Comparison of ENCODE assay signal across 8 cellular contexts in the genomic region with DNA sequence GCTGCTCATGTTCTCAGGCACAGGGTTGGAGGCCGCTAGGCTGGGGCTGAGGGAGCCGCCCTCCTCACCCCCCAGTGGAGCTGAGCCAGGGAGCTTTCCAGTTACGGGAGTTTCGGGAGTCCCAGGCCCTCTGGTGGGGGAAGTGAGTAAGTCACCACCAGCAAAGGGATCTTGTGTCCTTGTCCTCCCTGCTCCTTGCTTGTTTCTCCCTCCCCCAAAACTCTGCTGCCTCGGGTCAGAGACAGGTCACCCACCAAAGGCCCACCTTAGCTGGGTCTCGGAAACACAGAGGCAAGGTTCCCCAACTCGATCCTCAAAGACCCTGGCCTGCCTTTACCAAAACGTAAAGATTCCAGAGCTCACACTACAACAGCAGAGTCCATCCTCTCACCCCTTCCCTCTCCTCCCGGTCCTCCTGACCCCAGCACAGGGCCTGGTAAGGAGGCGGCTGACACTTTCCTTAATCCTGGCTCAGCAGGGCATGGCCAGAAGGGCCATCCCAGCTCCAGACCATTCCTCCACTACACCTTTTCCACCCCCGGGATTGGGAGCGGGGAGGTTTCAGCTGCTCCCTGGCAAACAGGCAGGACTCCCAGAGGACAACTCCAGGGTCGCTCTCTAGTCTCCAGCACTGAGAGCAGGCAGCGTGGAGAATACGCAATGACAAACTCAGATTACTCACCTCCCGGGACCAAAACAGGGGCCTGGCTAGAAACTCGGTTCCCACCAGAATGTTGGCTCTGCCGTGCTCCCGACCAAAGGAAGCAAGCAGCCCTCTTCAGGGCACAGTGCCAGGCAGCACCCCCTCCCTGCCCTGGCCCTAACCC.
DNase-seq lines count a peak whose midpoint lies in the region; ATAC-seq and TF ChIP-seq lines count a peak whose summit lies in the region.

No MANE protein-coding gene starts in this region.

- DNase-seq in DMS53 (lab: John Stamatoyannopoulos, UW), result peak; percentile 89
- peak; percentile 58 for DNase-seq in HFFc6
- DNase-seq in NCI-H524 (lab: John Stamatoyannopoulos, UW), result peak; percentile 79 to 82
- DNase-seq in activated T-cell treated with anti-CD3 and anti-CD28 coated beads, Interleukin-2, amount 50 U/mL, for 4 hours, result no peak
- DNase-seq in glomerular visceral epithelial cell (ENCODE audit: extremely low spot score), result peak; percentile 63
- DNase-seq in trophoblast cell, result peak; percentile 61 to 88
- no peak for DNase-seq in NCI-H774 (lab: John Stamatoyannopoulos, UW)

- H4K8ac ChIP-seq in trophoblast cell (ENCODE audit: low read depth, low read length), result no peak overlapping the region

- H3K4me2 ChIP-seq in trophoblast cell (ENCODE audit: low read length), result no peak overlapping the region

- H3K27ac Mint-ChIP-seq in HFFc6, result no peak overlapping the region

- H3K4me3 Mint-ChIP-seq in HFFc6, result peak overlapping the region; percentile 64
- no peak overlapping the region for H3K4me3 Mint-ChIP-seq in activated T-cell treated with anti-CD3 and anti-CD28 coated beads, Interleukin-2, amount 50 U/mL, for 4 hours

- H3K79me2 ChIP-seq in trophoblast cell (ENCODE audit: control insufficient read depth, insufficient read depth, low read length, poor library complexity), result no peaks in the 10 kb centered on the region

- H3K9me3 Mint-ChIP-seq in HFFc6, result no peaks in the 10 kb centered on the region
- no peaks in the 10 kb centered on the region for H3K9me3 Mint-ChIP-seq in activated T-cell treated with anti-CD3 and anti-CD28 coated beads, Interleukin-2, amount 50 U/mL, for 4 hours

- WGBS in trophoblast cell (ENCODE audit: extremely low coverage, insufficient coverage, insufficient read length), result no CpG with 5 or more reads among the region's 19 CpGs

- H2AFZ ChIP-seq in trophoblast cell (ENCODE audit: insufficient read depth, low read length, poor library complexity), result no peak overlapping the region

- no peak overlapping the region for H3K4ac ChIP-seq in trophoblast cell (ENCODE audit: low read depth, low read length)

- ATAC-seq in activated T-cell treated with anti-CD3 and anti-CD28 coated beads, Interleukin-2, amount 50 U/mL, for 4 hours, result peak; percentile 42 to 68
- ATAC-seq in HG03457 (IDR thresholded peaks at IDR 0.05; ENCODE audit: unreplicated experiment), result no peak

- H3K36me3 Mint-ChIP-seq in HFFc6 (ENCODE audit: low read depth), result no peaks in the 10 kb centered on the region
- H3K36me3 Mint-ChIP-seq in activated T-cell treated with anti-CD3 and anti-CD28 coated beads, Interleukin-2, amount 50 U/mL, for 4 hours (ENCODE audit: insufficient read depth), result peaks cover 6% of the 10 kb centered on the region

- H3K9ac ChIP-seq in trophoblast cell (ENCODE audit: low read length), result peak overlapping the region; percentile 36

- no peak overlapping the region for H2BK5ac ChIP-seq in trophoblast cell (ENCODE audit: low read depth, low read length, poor library complexity)

- no peak overlapping the region for H3K14ac ChIP-seq in trophoblast cell (ENCODE audit: low read length)

- peak; percentile 80 for TF ChIP-seq CTCF in HFFc6 (IDR thresholded peaks at IDR 0.05)

- H3K27me3 Mint-ChIP-seq in HFFc6 (ENCODE audit: insufficient read depth), result peaks cover 8% of the 10 kb centered on the region; the same call in 1 of the 2 replicates
- no peaks in the 10 kb centered on the region for H3K27me3 Mint-ChIP-seq in activated T-cell treated with anti-CD3 and anti-CD28 coated beads, Interleukin-2, amount 50 U/mL, for 4 hours (ENCODE audit: low read depth)

- H3K79me1 ChIP-seq in trophoblast cell (ENCODE audit: low read length), result no peaks in the 10 kb centered on the region

- no peak overlapping the region for H2BK12ac ChIP-seq in trophoblast cell (ENCODE audit: low read length)

- no peaks in the 10 kb centered on the region for H3K9me3 ChIP-seq in trophoblast cell (ENCODE audit: insufficient read depth, low read depth, low read length)

- H3K4me1 ChIP-seq in trophoblast cell (ENCODE audit: control insufficient read depth in 1 of 2, insufficient read depth in 2 of 2, low read length in 2 of 2), result peaks cover 2 to 5% of the 10 kb centered on the region in 2 experiments

- no peak overlapping the region for H3K4me3 ChIP-seq in trophoblast cell (ENCODE audit: low read depth, low read length)

- H4K91ac ChIP-seq in trophoblast cell (ENCODE audit: low read depth, low read length), result no peak overlapping the region

- H2AK5ac ChIP-seq in trophoblast cell (ENCODE audit: low read length), result no peak overlapping the region

- H4K12ac ChIP-seq in trophoblast cell (ENCODE audit: low read depth, low read length), result no peak overlapping the region

- peaks cover 17 to 22% of the 10 kb centered on the region in 2 experiments for H3K36me3 ChIP-seq in trophoblast cell (ENCODE audit: control insufficient read depth in 1 of 2, insufficient read depth in 2 of 2, low read length in 2 of 2)

- peaks cover 11% of the 10 kb centered on the region; the same call in 1 of the 2 replicates for H3K4me1 Mint-ChIP-seq in HFFc6 (ENCODE audit: low read depth)
- H3K4me1 Mint-ChIP-seq in activated T-cell treated with anti-CD3 and anti-CD28 coated beads, Interleukin-2, amount 50 U/mL, for 4 hours (ENCODE audit: low read depth), result peaks cover 11% of the 10 kb centered on the region

- H3K23ac ChIP-seq in trophoblast cell (ENCODE audit: low read length), result no peak overlapping the region

- no peak overlapping the region for H2BK120ac ChIP-seq in trophoblast cell (ENCODE audit: insufficient read depth, low read length, poor library complexity)

- no peak overlapping the region for H3K18ac ChIP-seq in trophoblast cell (ENCODE audit: low read length)

- H3K27ac ChIP-seq in trophoblast cell (ENCODE audit: low read depth, low read length), result no peak overlapping the region

- H3K27me3 ChIP-seq in trophoblast cell (ENCODE audit: insufficient read depth, low read length), result no peaks in the 10 kb centered on the region

Comparison
In these comparisons a context has a peak if more than half of its experiments do, and no peak if none do; other contexts are left out.
1. DNase-seq: peak in DMS53 (single experiment), HFFc6 (single experiment), NCI-H524 (2 of 2), glomerular visceral epithelial cell (single experiment) and trophoblast cell (2 of 2); none in activated T-cell treated with anti-CD3 and anti-CD28 coated beads, Interleukin-2, amount 50 U/mL, for 4 hours (single experiment) and NCI-H774 (single experiment).